In genomic region chr9:6006968-6007769, GRCh38 we compare ENCODE assay signal across 8 cellular contexts. TPM values are rescaled to one million over a fixed set of nuclear protein-coding genes. Genes with fewer than 3 reads are reported as not detected.
DNase-seq lines count a peak whose midpoint lies in the region; ATAC-seq, FAIRE-seq and TF ChIP-seq lines count a peak whose summit lies in the region.

No MANE protein-coding gene starts in this region.

- peak overlapping the region; percentile 97 for H3K4me3 Mint-ChIP-seq in astrocyte (ENCODE audit: unreplicated experiment)

- H3K4me1 ChIP-seq in astrocyte (ENCODE audit: insufficient read depth, low read length): peaks cover 9% of the 10 kb centered on the region
- H3K4me1 ChIP-seq in hepatocyte (ENCODE audit: insufficient read depth): peaks cover 13% of the 10 kb centered on the region

- H3K36me3 ChIP-seq in astrocyte (ENCODE audit: insufficient read depth, low read length): no peaks in the 10 kb centered on the region
- no peaks in the 10 kb centered on the region for H3K36me3 ChIP-seq in hepatocyte (replicated peaks; ENCODE audit: insufficient read depth, low read depth)

- H3K79me2 ChIP-seq in astrocyte (ENCODE audit: insufficient read depth, low read length) (peaks cover 71% of the 10 kb centered on the region), hepatocyte (peaks cover 67% of the 10 kb centered on the region)

- H4K20me1 ChIP-seq in astrocyte (ENCODE audit: insufficient read depth, low read length): peaks cover 46% of the 10 kb centered on the region
- peaks cover 41% of the 10 kb centered on the region for H4K20me1 ChIP-seq in hepatocyte (ENCODE audit: insufficient read depth, poor library complexity, severe bottlenecking)

- no peaks in the 10 kb centered on the region for H3K9me3 ChIP-seq in astrocyte (ENCODE audit: insufficient read depth, low read depth, low read length)
- H3K9me3 ChIP-seq in hepatocyte (ENCODE audit: low read depth): no peaks in the 10 kb centered on the region

- no peak for TF ChIP-seq CTCF in astrocyte (IDR thresholded peaks at IDR 0.05; ENCODE audit: insufficient read depth, low read depth, low read length)
- TF ChIP-seq CTCF in hepatocyte (IDR thresholded peaks at IDR 0.05; ENCODE audit: poor library complexity): no peak

- peak overlapping the region; percentile 71 for H2AFZ ChIP-seq in astrocyte (ENCODE audit: low read depth, low read length)
- H2AFZ ChIP-seq in hepatocyte: peak overlapping the region; percentile 63

- H3K4me2 ChIP-seq in astrocyte (ENCODE audit: low read length) (peak overlapping the region; percentile 95), hepatocyte (peak overlapping the region; percentile 95)

- no peak for FAIRE-seq in astrocyte (lab: Jason Lieb, UNC)

- no peaks in the 10 kb centered on the region for H3K36me3 Mint-ChIP-seq in astrocyte (ENCODE audit: low read depth, unreplicated experiment)

- peaks cover 25% of the 10 kb centered on the region for H3K4me1 Mint-ChIP-seq in astrocyte (ENCODE audit: low read depth, unreplicated experiment)

- H3K27me3 ChIP-seq in astrocyte (ENCODE audit: insufficient read depth, low read length) (no peaks in the 10 kb centered on the region), hepatocyte (no peaks in the 10 kb centered on the region)

- peak overlapping the region; percentile 74 for H3K4me3 ChIP-seq in astrocyte (ENCODE audit: insufficient read depth, low read depth, low read length)
- H3K4me3 ChIP-seq in hepatocyte: peak overlapping the region; percentile 83

- TF ChIP-seq POLR2A in GM18505 (IDR thresholded peaks at IDR 0.05; ENCODE audit: borderline replicate concordance, extremely low read depth, insufficient read depth, insufficient read length): no peak

- ATAC-seq in GM18505 (IDR thresholded peaks at IDR 0.05; ENCODE audit: unreplicated experiment): peak; percentile 72
- ATAC-seq in HG02970 (IDR thresholded peaks at IDR 0.05; ENCODE audit: low FRiP score, unreplicated experiment): peak; percentile 55

- DNase-seq in NCI-H187 treated with DMSO at 0.1 percent for 48 hours (lab: John Stamatoyannopoulos, UW) (peak; percentile 60), T-helper 9 cell (peak; percentile 92), astrocyte (ENCODE audit: low read depth) (peak; percentile 75), hepatocyte (ENCODE audit: low spot score) (peak; percentile 92), retina (peak; percentile 92), GOT3 (lab: John Stamatoyannopoulos, UW) (no peak)

- under 1% methylated on average over 63 of the region's 68 CpGs for WGBS in hepatocyte (ENCODE audit: low lambda C conversion rate, missing lambda C conversion rate)

- H3K9me2 ChIP-seq in hepatocyte (replicated peaks; ENCODE audit: insufficient read depth): no peaks in the 10 kb centered on the region

- H3K9ac ChIP-seq in astrocyte (ENCODE audit: low read length): peak overlapping the region; percentile 88

- no peaks in the 10 kb centered on the region for H3K27me3 Mint-ChIP-seq in astrocyte (ENCODE audit: low read depth, unreplicated experiment)

- H3K27ac Mint-ChIP-seq in astrocyte (ENCODE audit: unreplicated experiment): peak overlapping the region; percentile 73

- H3K9me3 Mint-ChIP-seq in astrocyte (ENCODE audit: unreplicated experiment): no peaks in the 10 kb centered on the region

- H3K27ac ChIP-seq in astrocyte (ENCODE audit: low read depth, low read length) (peak overlapping the region; percentile 72), hepatocyte (peak overlapping the region; percentile 99)

RNA-seq across cellular contexts. Expression of gene RANBP6, which starts 8.3 kb away (rescaled TPM):
- total RNA-seq in astrocyte (28.4 and 29.5 TPM in 2 replicates), hepatocyte (25.9 and 29.6 TPM in 2 replicates)
- 7.5 and 8.2 TPM in 2 replicates for polyA plus RNA-seq in hepatocyte
